29 cellular contexts compared by ENCODE assay signal in genomic region chrX:56623316-56623715, GRCh38.
"Had no signal": no experiment of that assay in that cellular context is flagged by ENCODE, and none has a peak within 500 bp of the region (broad histone marks: within the 10 kb centered on the region; RNA-seq: fewer than 3 reads in every experiment).

No MANE protein-coding gene starts in this region.

- H3K4me1 ChIP-seq: neural progenitor cell, parathyroid adenoma, psoas muscle, right lobe of liver, sigmoid colon, stomach, thyroid gland, tibial nerve, upper lobe of left lung, vagina had no signal

- H3K36me3 ChIP-seq: neural progenitor cell, ovary, right lobe of liver, sigmoid colon, stomach, thoracic aorta, thyroid gland, tibial nerve, upper lobe of left lung, vagina had no signal

- FAIRE-seq: small intestine, urothelium cell line had no signal

- DNase-seq: natural killer cell; occipital lobe; ovary; posterior cingulate gyrus; psoas muscle; right cardiac atrium; right lobe of liver; sigmoid colon; small intestine; stimulated activated CD4-positive, alpha-beta T cell treated with anti-CD3 and anti-CD28 coated beads, Interleukin-15, amount 100 ng/mL, for 24 hours; stimulated activated CD4-positive, alpha-beta T cell treated with anti-CD3 and anti-CD28 coated beads, Interleukin-2, amount 100 ng/mL, for 24 hours; stimulated activated CD4-positive, alpha-beta T cell treated with anti-CD3 and anti-CD28 coated beads, Interleukin-2, amount 100 ng/mL, for 48 hours; stimulated activated CD4-positive, alpha-beta T cell treated with anti-CD3 and anti-CD28 coated beads, Interleukin-4, amount 100 ng/mL, for 24 hours; stimulated activated naive B cell treated with anti-CD40 and anti-IgM and Interleukin-4, amounts not matched to agents 10 μg/mL and 1 μg/mL and 100 μg/mL, for 72 hours; stimulated activated naive CD4-positive, alpha-beta T cell treated with Interleukin-2 at 50 U/mL for 16 hours; stomach; thyroid gland; trophoblast cell; upper lobe of left lung had no signal

- H3K4me3 Mint-ChIP-seq: natural killer cell; nephron; neural progenitor cell; stimulated activated effector memory CD8-positive, alpha-beta T cell treated with anti-CD3 and anti-CD28 coated beads, Interleukin-12 subunit alpha, Interleukin-12 subunit beta, amount 100 ng/mL, for 72 hours; stimulated activated naive B cell treated with anti-CD40 and anti-IgM and Interleukin-4, amounts not matched to agents 10 μg/mL and 1 μg/mL and 100 μg/mL, for 72 hours; stimulated activated naive CD8-positive, alpha-beta T cell treated with anti-CD3 and anti-CD28 coated beads, Interleukin-15, Interleukin-2, amounts not matched to agents 100 ng/mL and 50 ng/mL, for 24 hours had no signal

- H3K4me3 ChIP-seq: neural progenitor cell, ovary, psoas muscle, right lobe of liver, sigmoid colon, stomach, thoracic aorta, thyroid gland, tibial nerve, upper lobe of left lung, vagina had no signal

- H3K4me1 Mint-ChIP-seq: natural killer cell; nephron; stimulated activated effector memory CD8-positive, alpha-beta T cell treated with anti-CD3 and anti-CD28 coated beads, Interleukin-12 subunit alpha, Interleukin-12 subunit beta, amount 100 ng/mL, for 72 hours; stimulated activated naive B cell treated with anti-CD40 and anti-IgM and Interleukin-4, amounts not matched to agents 10 μg/mL and 1 μg/mL and 100 μg/mL, for 72 hours had no signal

- H3K9ac ChIP-seq: neural progenitor cell, parathyroid adenoma had no signal

- H3K27ac Mint-ChIP-seq: natural killer cell; nephron; neural progenitor cell; progenitor cell of endocrine pancreas; stimulated activated effector memory CD8-positive, alpha-beta T cell treated with anti-CD3 and anti-CD28 coated beads, Interleukin-12 subunit alpha, Interleukin-12 subunit beta, amount 100 ng/mL, for 72 hours; stimulated activated naive B cell treated with anti-CD40 and anti-IgM and Interleukin-4, amounts not matched to agents 10 μg/mL and 1 μg/mL and 100 μg/mL, for 72 hours; stimulated activated naive CD8-positive, alpha-beta T cell treated with anti-CD3 and anti-CD28 coated beads, Interleukin-15, Interleukin-2, amounts not matched to agents 100 ng/mL and 50 ng/mL, for 24 hours had no signal

- H3K27me3 Mint-ChIP-seq: progenitor cell of endocrine pancreas; stimulated activated naive B cell treated with anti-CD40 and anti-IgM and Interleukin-4, amounts not matched to agents 10 μg/mL and 1 μg/mL and 100 μg/mL, for 72 hours; stimulated activated naive CD8-positive, alpha-beta T cell treated with anti-CD3 and anti-CD28 coated beads, Interleukin-15, Interleukin-2, amounts not matched to agents 100 ng/mL and 50 ng/mL, for 24 hours had no signal

- H3K27ac ChIP-seq: neural progenitor cell, ovary, parathyroid adenoma, psoas muscle, right lobe of liver, sigmoid colon, stomach, thoracic aorta, thyroid gland, tibial nerve, upper lobe of left lung, vagina had no signal

- H3K9me3 ChIP-seq: ovary, right lobe of liver, sigmoid colon, thyroid gland had no signal

- H3K36me3 Mint-ChIP-seq: neural progenitor cell; stimulated activated effector memory CD8-positive, alpha-beta T cell treated with anti-CD3 and anti-CD28 coated beads, Interleukin-12 subunit alpha, Interleukin-12 subunit beta, amount 100 ng/mL, for 72 hours had no signal
